In the genomic region with DNA sequence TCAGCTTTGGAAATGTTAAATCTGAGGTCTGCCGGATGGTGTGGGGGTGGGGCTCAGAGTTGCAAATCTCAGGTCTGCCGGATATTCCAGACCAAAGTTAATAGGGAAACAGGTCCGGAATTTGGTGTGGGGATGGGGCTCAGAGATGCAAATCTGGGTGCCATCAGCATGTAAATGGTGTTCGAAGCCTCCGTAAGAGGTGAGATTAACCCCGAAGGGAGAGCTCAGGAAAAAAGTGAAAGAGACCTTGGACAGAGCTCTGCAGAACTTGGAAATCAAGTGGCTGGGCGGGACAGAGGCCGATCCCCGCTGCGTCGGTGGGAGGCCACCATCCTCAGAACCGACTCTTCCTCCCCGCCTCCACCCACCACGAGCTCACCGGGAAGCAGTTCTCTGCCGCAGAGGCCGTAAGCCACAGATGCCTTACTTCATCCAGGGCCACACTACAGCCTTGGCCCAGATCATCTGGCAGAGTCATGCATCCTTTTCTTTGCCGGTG, we compare ENCODE assay signal across 8 cellular contexts. TPM values are rescaled to one million over a fixed set of nuclear protein-coding genes. Genes with fewer than 3 reads are reported as not detected.
DNase-seq lines count a peak whose midpoint lies in the region; ATAC-seq and TF ChIP-seq lines count a peak whose summit lies in the region.

No MANE protein-coding gene starts in this region.

- H3K4me1 ChIP-seq in DOHH2 (ENCODE audit: control insufficient read depth, low read length) (peaks cover 47% of the 10 kb centered on the region), left ventricle myocardium inferior (peaks cover 47% of the 10 kb centered on the region)

- H3K79me2 ChIP-seq in DOHH2 (ENCODE audit: control insufficient read depth, low read length), result peaks cover 24% of the 10 kb centered on the region

- H3K36me3 ChIP-seq in DOHH2 (ENCODE audit: control insufficient read depth, low read length) (peaks cover 6% of the 10 kb centered on the region), left ventricle myocardium inferior (no peaks in the 10 kb centered on the region)

- no peak overlapping the region for H3K27ac ChIP-seq in DOHH2 (ENCODE audit: low read depth, low read length)
- H3K27ac ChIP-seq in left ventricle myocardium inferior (replicated peaks), result peak overlapping the region; percentile 2

- H3K27ac Mint-ChIP-seq in activated naive CD4-positive, alpha-beta T cell treated with anti-CD3 and anti-CD28 coated beads, Interleukin-2, amount 50 U/mL, for 72 hours, result peak overlapping the region; percentile 85 to 90
- H3K27ac Mint-ChIP-seq in progenitor cell of endocrine pancreas, result peak overlapping the region; percentile 47

- peaks cover 6 to 17% of the 10 kb centered on the region in 2 donors for H3K36me3 Mint-ChIP-seq in activated naive CD4-positive, alpha-beta T cell treated with anti-CD3 and anti-CD28 coated beads, Interleukin-2, amount 50 U/mL, for 72 hours
- peaks cover under 1% of the 10 kb centered on the region for H3K36me3 Mint-ChIP-seq in progenitor cell of endocrine pancreas (ENCODE audit: insufficient read depth)

- intact Hi-C loops in left ventricle myocardium inferior (cut with micrococcal nuclease), result no loop called here

- peak overlapping the region; percentile 82 for H3K4me2 ChIP-seq in DOHH2 (ENCODE audit: low read length)

- H3K9me3 Mint-ChIP-seq in activated naive CD4-positive, alpha-beta T cell treated with anti-CD3 and anti-CD28 coated beads, Interleukin-2, amount 50 U/mL, for 72 hours, result no peaks in the 10 kb centered on the region
- no peaks in the 10 kb centered on the region for H3K9me3 Mint-ChIP-seq in progenitor cell of endocrine pancreas (ENCODE audit: low read depth)

- TF ChIP-seq CTCF in DOHH2 (IDR thresholded peaks at IDR 0.05; ENCODE audit: low read depth, low read length, poor library complexity, severe bottlenecking) (no peak), left ventricle myocardium inferior (IDR thresholded peaks at IDR 0.05; ENCODE audit: borderline replicate concordance) (no peak), progenitor cell of endocrine pancreas (IDR thresholded peaks at IDR 0.05; ENCODE audit: unreplicated experiment) (no peak)

- peak overlapping the region; percentile 77 for H3K4me3 ChIP-seq in DOHH2 (ENCODE audit: low read length)
- H3K4me3 ChIP-seq in left ventricle myocardium inferior, result peak overlapping the region; percentile 74

- H3K4me1 Mint-ChIP-seq in progenitor cell of endocrine pancreas (ENCODE audit: low read depth), result peaks cover 21% of the 10 kb centered on the region

- DNase-seq in NCI-H774 (lab: John Stamatoyannopoulos, UW) (peak; percentile 1), left ventricle myocardium inferior (peak; percentile 38), progenitor cell of endocrine pancreas (ENCODE audit: low spot score, unreplicated experiment) (peak; percentile 14), NCI-H226 (no peak), NCI-H82 treated with DMSO at 0.1 percent for 48 hours (lab: John Stamatoyannopoulos, UW; ENCODE audit: unreplicated experiment) (no peak)
- DNase-seq in activated naive CD4-positive, alpha-beta T cell treated with anti-CD3 and anti-CD28 coated beads, Interleukin-2, amount 50 U/mL, for 72 hours (ENCODE audit: low spot score in 2 of 2), result peak; percentile 22 to 57

- H3K27me3 ChIP-seq in DOHH2 (ENCODE audit: control insufficient read depth, low read length) (peaks cover 47% of the 10 kb centered on the region), left ventricle myocardium inferior (ENCODE audit: low read depth) (peaks cover 39% of the 10 kb centered on the region)

- H4K20me1 ChIP-seq in DOHH2 (ENCODE audit: control insufficient read depth, insufficient read depth, low read depth, low read length), result peaks cover 6% of the 10 kb centered on the region; the same call in 1 of the 2 replicates

- ATAC-seq in activated naive CD4-positive, alpha-beta T cell treated with anti-CD3 and anti-CD28 coated beads, Interleukin-2, amount 50 U/mL, for 72 hours, result peak in 1 of 2 donors; percentile 42
- no peak for ATAC-seq in HG03108 (IDR thresholded peaks at IDR 0.05; ENCODE audit: unreplicated experiment)

- H3K27me3 Mint-ChIP-seq in progenitor cell of endocrine pancreas, result peaks cover 41% of the 10 kb centered on the region

- H3F3A ChIP-seq in DOHH2 (ENCODE audit: control insufficient read depth, insufficient read depth), result no peaks in the 10 kb centered on the region

- H3K9me2 ChIP-seq in DOHH2 (replicated peaks; ENCODE audit: control insufficient read depth, low read length), result no peaks in the 10 kb centered on the region

- H3K4me3 Mint-ChIP-seq in progenitor cell of endocrine pancreas (ENCODE audit: low read depth), result peak overlapping the region; percentile 90

- H3K9me3 ChIP-seq in DOHH2 (ENCODE audit: control insufficient read depth, insufficient read depth, low read length) (no peaks in the 10 kb centered on the region), left ventricle myocardium inferior (replicated peaks) (no peaks in the 10 kb centered on the region)

RNA-seq across cellular contexts. Expression of a gene that starts 1.7 kb away (rescaled TPM):
- total RNA-seq in activated naive CD4-positive, alpha-beta T cell treated with anti-CD3 and anti-CD28 coated beads, Interleukin-2, amount 50 U/mL, for 72 hours, result 10 to 100 TPM; 60.3 to 67.9 TPM
- total RNA-seq in left ventricle myocardium inferior (26.0 TPM), progenitor cell of endocrine pancreas (117 and 127 TPM in 2 replicates)

RNA-seq across cellular contexts. Expression of a gene that starts 50.0 kb away (rescaled TPM):
- 10 to 100 TPM; 14.0 to 17.5 TPM for total RNA-seq in activated naive CD4-positive, alpha-beta T cell treated with anti-CD3 and anti-CD28 coated beads, Interleukin-2, amount 50 U/mL, for 72 hours
- total RNA-seq in left ventricle myocardium inferior (163 TPM), progenitor cell of endocrine pancreas (19.0 and 19.9 TPM in 2 replicates)

Comparison
In these comparisons a context has a peak if more than half of its experiments do, and no peak if none do; other contexts are left out.
1. DNase-seq: peak in NCI-H774 (single experiment), activated naive CD4-positive, alpha-beta T cell treated with anti-CD3 and anti-CD28 coated beads, Interleukin-2, amount 50 U/mL, for 72 hours (2 of 2), left ventricle myocardium inferior (single experiment) and progenitor cell of endocrine pancreas (single experiment); none in NCI-H226 (single experiment) and NCI-H82 treated with DMSO at 0.1 percent for 48 hours (single experiment).